ENCODE assay signal across 30 cellular contexts in genomic region chr17:47879776-47880452, GRCh38. TPM values are rescaled to one million over a fixed set of nuclear protein-coding genes. Genes with fewer than 3 reads are reported as not detected.
"Had no signal": no experiment of that assay in that cellular context is flagged by ENCODE, and none has a peak within 500 bp of the region (broad histone marks: within the 10 kb centered on the region; RNA-seq: fewer than 3 reads in every experiment).

No MANE protein-coding gene starts in this region.

- FAIRE-seq: endothelial cell of umbilical vein, kidney, urothelium cell line had no signal

- H3K4me1 Mint-ChIP-seq: stimulated activated memory B cell treated with anti-CD40 and anti-IgM and Interleukin-4, amounts not matched to agents 10 μg/mL and 1 μg/mL and 100 μg/mL, for 72 hours had no signal

- H3K4me1 ChIP-seq: foreskin keratinocyte, gastroesophageal sphincter, testis had no signal

- H3K27me3 ChIP-seq: colonic mucosa, hepatocyte, neural progenitor cell, right atrium auricular region, testis, upper lobe of left lung had no signal

- H3K4me3 ChIP-seq: colonic mucosa, esophagus muscularis mucosa, gastroesophageal sphincter, heart left ventricle, hepatocyte, neural progenitor cell, prostate gland, right atrium auricular region, sigmoid colon, spleen, testis, tibial artery, upper lobe of left lung had no signal

- H3K27ac ChIP-seq: colonic mucosa, esophagus muscularis mucosa, foreskin keratinocyte, gastroesophageal sphincter, heart left ventricle, hepatocyte, neural progenitor cell, prostate gland, right atrium auricular region, sigmoid colon, spleen, testis, tibial artery had no signal

- H3K4me3 Mint-ChIP-seq: dendritic cell treated with granulocyte-macrophage colony-stimulating factor and Interleukin-4, amounts not matched to agents 40 ng/mL and 50 ng/mL, for 4 days; naive thymus-derived CD4-positive, alpha-beta T cell; neural progenitor cell; stimulated activated memory B cell treated with anti-CD40 and anti-IgM and Interleukin-4, amounts not matched to agents 10 μg/mL and 1 μg/mL and 100 μg/mL, for 72 hours had no signal

- H3K9me3 ChIP-seq: colonic mucosa, esophagus muscularis mucosa, gastroesophageal sphincter, heart left ventricle, prostate gland, right atrium auricular region, sigmoid colon, spleen, testis, tibial artery, upper lobe of left lung had no signal

- H3K27ac Mint-ChIP-seq: dendritic cell treated with granulocyte-macrophage colony-stimulating factor and Interleukin-4, amounts not matched to agents 40 ng/mL and 50 ng/mL, for 4 days; neural progenitor cell; stimulated activated memory B cell treated with anti-CD40 and anti-IgM and Interleukin-4, amounts not matched to agents 10 μg/mL and 1 μg/mL and 100 μg/mL, for 72 hours had no signal

- H3K9ac ChIP-seq: neural progenitor cell had no signal

- H3K9me3 Mint-ChIP-seq: dendritic cell treated with granulocyte-macrophage colony-stimulating factor and Interleukin-4, amounts not matched to agents 40 ng/mL and 50 ng/mL, for 4 days; naive thymus-derived CD4-positive, alpha-beta T cell; nephron; neural progenitor cell; stimulated activated memory B cell treated with anti-CD40 and anti-IgM and Interleukin-4, amounts not matched to agents 10 μg/mL and 1 μg/mL and 100 μg/mL, for 72 hours had no signal

- H3K36me3 ChIP-seq: colonic mucosa, esophagus muscularis mucosa, gastroesophageal sphincter, heart left ventricle, neural progenitor cell, prostate gland, right atrium auricular region, sigmoid colon, spleen, tibial artery, upper lobe of left lung had no signal

- H2AFZ ChIP-seq: hepatocyte, neural progenitor cell had no signal

- DNase-seq: colonic mucosa; effector CD8-positive, alpha-beta T cell; foreskin keratinocyte; kidney; midbrain; naive thymus-derived CD4-positive, alpha-beta T cell; nucleus accumbens; sigmoid colon; spleen; stimulated activated CD4-positive, alpha-beta T cell treated with anti-CD3 and anti-CD28 coated beads, Interleukin-4, amount 100 ng/mL, for 4 hours; substantia nigra; testis; tibial artery; upper lobe of left lung had no signal

- H3K79me2 ChIP-seq: hepatocyte had no signal

- H3K36me3 Mint-ChIP-seq: neural progenitor cell; stimulated activated memory B cell treated with anti-CD40 and anti-IgM and Interleukin-4, amounts not matched to agents 10 μg/mL and 1 μg/mL and 100 μg/mL, for 72 hours had no signal

- ATAC-seq: foreskin keratinocyte; gastroesophageal sphincter; heart left ventricle; left lobe of liver; naive thymus-derived CD4-positive, alpha-beta T cell; stimulated activated memory B cell treated with anti-CD40 and anti-IgM and Interleukin-4, amounts not matched to agents 10 μg/mL and 1 μg/mL and 100 μg/mL, for 72 hours had no signal

- H3K4me2 ChIP-seq: hepatocyte, neural progenitor cell had no signal

RNA-seq across cellular contexts. Expression of gene LRRC46, which starts 48.4 kb away (rescaled TPM):
- total RNA-seq: epithelial cell of proximal tubule, hepatocyte, lung microvascular endothelial cell, skeletal muscle tissue had no signal
